29 cellular contexts compared by ENCODE assay signal in the genomic region with DNA sequence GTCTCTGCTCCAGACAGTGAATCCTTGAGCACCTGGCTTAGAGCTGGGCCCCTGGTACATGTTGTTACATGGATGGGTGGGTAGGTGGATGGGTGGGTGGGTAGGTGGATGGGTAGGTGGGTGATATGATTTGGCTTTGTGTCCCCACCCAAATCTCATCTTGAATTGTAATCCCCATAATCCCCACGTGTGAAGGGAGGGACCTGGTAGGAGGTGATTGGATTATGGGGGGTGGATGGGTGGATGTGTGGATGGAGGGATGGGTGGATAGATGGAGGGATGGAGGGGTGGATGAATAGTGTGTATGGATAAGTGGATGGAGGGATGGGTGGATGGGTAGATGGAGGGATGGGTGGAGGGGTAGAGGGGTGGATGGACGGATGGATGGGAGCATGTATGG. TPM values are rescaled to one million over a fixed set of nuclear protein-coding genes. Genes with fewer than 3 reads are reported as not detected.
"Had no signal": no experiment of that assay in that cellular context is flagged by ENCODE, and none has a peak within 500 bp of the region (broad histone marks: within the 10 kb centered on the region; RNA-seq: fewer than 3 reads in every experiment).

No MANE protein-coding gene starts in this region.

- DNase-seq: activated CD4-positive, alpha-beta memory T cell treated with anti-CD3 and anti-CD28 coated beads, Interleukin-2, amount 10 ng/mL, durations not matched to agents 7 days and 5 days; activated CD4-positive, alpha-beta T cell treated with anti-CD3 and anti-CD28 coated beads for 36 hours; activated CD4-positive, alpha-beta T cell treated with anti-CD3 and anti-CD28 coated beads, Interleukin-2, amount 10 ng/mL, durations not matched to agents 24 days and 14 days; activated CD4-positive, CD25-positive, alpha-beta regulatory T cell; activated CD4-positive, CD25-positive, alpha-beta regulatory T cell treated with anti-CD3 and anti-CD28 coated beads, Interleukin-2, amount 50 U/mL, for 72 hours; activated CD8-positive, alpha-beta memory T cell treated with anti-CD3 and anti-CD28 coated beads, Interleukin-2, amount 50 U/mL, for 48 hours; activated gamma-delta T cell; activated naive CD4-positive, alpha-beta T cell; activated naive CD4-positive, alpha-beta T cell treated with anti-CD3 and anti-CD28 coated beads, Interleukin-2, amount 10 ng/mL, durations not matched to agents 7 days and 5 days; activated T-cell treated with anti-CD3 and anti-CD28 coated beads for 4 hours; activated T-cell treated with anti-CD3 and anti-CD28 coated beads, Interleukin-2, amount 50 U/mL, for 24 hours; activated T-cell treated with anti-CD3 and anti-CD28 coated beads, Interleukin-2, amount 50 U/mL, for 72 hours; amniotic stem cell; anterior cingulate cortex; brain microvascular endothelial cell; dorsolateral prefrontal cortex; effector memory CD4-positive, alpha-beta T cell; endodermal cell; foreskin fibroblast; gastrocnemius medialis; glutamatergic neuron; heart left ventricle; T-helper 2 cell had no signal

- H3K27ac ChIP-seq: coronary artery, dorsolateral prefrontal cortex, gastrocnemius medialis had no signal

- H3K36me3 ChIP-seq: brain microvascular endothelial cell, gastrocnemius medialis, heart left ventricle had no signal

- H3K27ac Mint-ChIP-seq: activated CD4-positive, alpha-beta memory T cell treated with anti-CD3 and anti-CD28 coated beads, Interleukin-2, amount 10 ng/mL, durations not matched to agents 7 days and 5 days; activated CD4-positive, alpha-beta T cell treated with anti-CD3 and anti-CD28 coated beads for 36 hours; activated CD4-positive, alpha-beta T cell treated with anti-CD3 and anti-CD28 coated beads, Interleukin-2, amount 10 ng/mL, durations not matched to agents 24 days and 14 days; activated naive CD4-positive, alpha-beta T cell treated with anti-CD3 and anti-CD28 coated beads, Interleukin-2, amount 10 ng/mL, durations not matched to agents 7 days and 5 days; activated naive CD8-positive, alpha-beta T cell; activated T-cell treated with anti-CD3 and anti-CD28 coated beads, Interleukin-2, amount 50 U/mL, for 24 hours; activated T-cell treated with anti-CD3 and anti-CD28 coated beads, Interleukin-2, amount 50 U/mL, for 72 hours; dendritic cell treated with granulocyte-macrophage colony-stimulating factor and Interleukin-4, amounts not matched to agents 40 ng/mL and 50 ng/mL, for 4 days; endodermal cell had no signal

- H3K27me3 ChIP-seq: brain microvascular endothelial cell had no signal

- H3K9me3 Mint-ChIP-seq: activated CD4-positive, alpha-beta memory T cell treated with anti-CD3 and anti-CD28 coated beads, Interleukin-2, amount 10 ng/mL, durations not matched to agents 7 days and 5 days; activated CD4-positive, alpha-beta T cell treated with anti-CD3 and anti-CD28 coated beads, Interleukin-2, amount 10 ng/mL, durations not matched to agents 24 days and 14 days; activated naive CD4-positive, alpha-beta T cell treated with anti-CD3 and anti-CD28 coated beads, Interleukin-2, amount 10 ng/mL, durations not matched to agents 7 days and 5 days; activated T-cell treated with anti-CD3 and anti-CD28 coated beads, Interleukin-2, amount 50 U/mL, for 24 hours; activated T-cell treated with anti-CD3 and anti-CD28 coated beads, Interleukin-2, amount 50 U/mL, for 72 hours; central memory CD8-positive, alpha-beta T cell; dendritic cell treated with granulocyte-macrophage colony-stimulating factor and Interleukin-4, amounts not matched to agents 40 ng/mL and 50 ng/mL, for 4 days; endodermal cell had no signal

- ATAC-seq: activated CD4-positive, alpha-beta T cell treated with anti-CD3 and anti-CD28 coated beads for 36 hours; activated T-cell treated with anti-CD3 and anti-CD28 coated beads, Interleukin-2, amount 50 U/mL, for 72 hours; esophagus mucosa; gastrocnemius medialis; heart left ventricle had no signal

- H3K36me3 Mint-ChIP-seq: activated naive CD4-positive, alpha-beta T cell treated with anti-CD3 and anti-CD28 coated beads, Interleukin-2, amount 10 ng/mL, durations not matched to agents 7 days and 5 days; activated naive CD8-positive, alpha-beta T cell had no signal

- H3K4me3 ChIP-seq: coronary artery, dorsolateral prefrontal cortex, gastrocnemius medialis, heart left ventricle had no signal

- H3K9me3 ChIP-seq: gastrocnemius medialis, heart left ventricle had no signal

RNA-seq across cellular contexts. Expression of a gene that starts 26.6 kb away (rescaled TPM):
- total RNA-seq: epithelial cell of proximal tubule, esophagus mucosa had no signal
